ENCODE assay signal across 9 cellular contexts in the genomic region with DNA sequence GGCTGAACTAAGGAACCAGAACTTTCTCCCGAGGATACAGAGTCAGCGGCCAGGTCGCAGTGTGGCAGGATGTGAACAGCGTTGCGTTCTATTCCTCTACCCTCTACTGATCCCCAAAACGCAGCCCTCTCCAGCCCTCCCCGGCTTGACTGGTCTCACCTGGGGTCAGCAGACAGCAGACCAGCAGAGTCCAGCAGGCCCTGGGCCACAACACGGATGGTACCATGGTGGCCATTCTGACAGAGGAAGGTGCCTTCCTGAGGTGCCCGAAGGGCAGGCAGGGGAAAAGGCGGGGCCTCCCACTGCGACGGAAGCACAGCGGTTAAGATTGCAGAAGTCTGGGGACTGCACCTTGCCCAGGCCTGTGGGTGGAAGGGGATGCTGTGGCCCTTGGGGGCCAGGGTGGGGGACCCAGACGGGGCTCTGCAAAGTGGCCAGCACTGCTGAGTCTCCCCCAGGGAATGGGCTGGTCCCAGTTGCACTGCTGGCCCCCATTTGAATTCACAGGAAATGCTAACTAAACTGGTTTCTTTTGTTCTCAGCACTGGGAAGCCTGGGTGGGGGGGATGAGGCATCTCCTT. TPM values are rescaled to one million over a fixed set of nuclear protein-coding genes. Genes with fewer than 3 reads are reported as not detected.
DNase-seq lines count a peak whose midpoint lies in the region; ATAC-seq and TF ChIP-seq lines count a peak whose summit lies in the region.
"Had no signal": no experiment of that assay in that cellular context is flagged by ENCODE, and none has a peak within 500 bp of the region (broad histone marks: within the 10 kb centered on the region; RNA-seq: fewer than 3 reads in every experiment).

Gene ICAM3 (minus strand): TSS at position 245 of the 581 bp plus-strand sequence. CDS start 10 bp downstream, at position 235.

- H3K36me3 ChIP-seq in OCI-LY7 (ENCODE audit: insufficient read depth, low read length) (no peaks in the 10 kb centered on the region), prostate gland (no peaks in the 10 kb centered on the region)
- peaks cover 0 to 19% (median 0%) of the 10 kb centered on the region in 3 experiments for H3K36me3 ChIP-seq in naive thymus-derived CD4-positive, alpha-beta T cell (ENCODE audit: control insufficient read depth in 2 of 3, insufficient read depth in 3 of 3, low read length in 3 of 3)

- CTCF ChIA-PET in OCI-LY7 (lab: Charles Lee; ENCODE audit: unreplicated experiment): no interaction called here
- CTCF ChIA-PET in naive thymus-derived CD4-positive, alpha-beta T cell (lab: Charles Lee): no interaction called here

- peaks cover 34% of the 10 kb centered on the region for H3K4me1 ChIP-seq in OCI-LY7 (ENCODE audit: insufficient read depth, low read length, poor library complexity, severe bottlenecking)
- peaks cover 17 to 25% of the 10 kb centered on the region in 2 donors for H3K4me1 ChIP-seq in naive thymus-derived CD4-positive, alpha-beta T cell (ENCODE audit: control insufficient read depth in 2 of 2, insufficient read depth in 2 of 2, low read length in 2 of 2)
- peaks cover 2% of the 10 kb centered on the region for H3K4me1 ChIP-seq in prostate gland (replicated peaks)

- H4K20me1 ChIP-seq in OCI-LY7 (ENCODE audit: insufficient read depth, low read length): no peaks in the 10 kb centered on the region

- WGBS in prostate gland: 69% methylated on average over 14 of the region's 14 CpGs

- ATAC-seq in naive thymus-derived CD4-positive, alpha-beta T cell: peak; percentile 96

- H3K9me2 ChIP-seq in OCI-LY7 (ENCODE audit: insufficient read depth, low read length): no peaks in the 10 kb centered on the region

- DNase-seq in SIG-M5 treated with dmso at 0.1 percent for 504 hours (lab: John Stamatoyannopoulos, UW; ENCODE audit: unreplicated experiment) (peak; percentile 46), SIG-M5 (lab: John Stamatoyannopoulos, UW) (no peak), OCI-LY7 (ENCODE audit: low spot score) (peak; percentile 82), NCI-H1694 treated with DMSO at 0.1 percent for 48 hours (lab: John Stamatoyannopoulos, UW) (no peak), prostate gland (ENCODE audit: low spot score) (no peak), NCI-H1048 (lab: John Stamatoyannopoulos, UW) (no peak)
- peak; percentile 88 for DNase-seq in activated effector memory CD4-positive, alpha-beta T cell treated with anti-CD3 and anti-CD28 coated beads, Interleukin-2, amount 50 U/mL, for 16 hours
- peak; percentile 47 to 73 (median 56) for DNase-seq in naive thymus-derived CD4-positive, alpha-beta T cell

- H3K27ac ChIP-seq in OCI-LY7 (ENCODE audit: low read depth, low read length, poor library complexity, severe bottlenecking) (peak within 1 kb of the TSS; percentile 52), prostate gland (no peak within 1 kb of the TSS)
- H3K27ac ChIP-seq in naive thymus-derived CD4-positive, alpha-beta T cell (ENCODE audit: low read depth, low read length): peak within 1 kb of the TSS; percentile 80
- H3K27ac ChIP-seq: 22Rv1 had no signal

- peak within 1 kb of the TSS; percentile 89 to 98 (median 96) for H3K27ac Mint-ChIP-seq in naive thymus-derived CD4-positive, alpha-beta T cell

- H3K27me3 ChIP-seq in naive thymus-derived CD4-positive, alpha-beta T cell (ENCODE audit: control insufficient read depth in 2 of 2, insufficient read depth in 2 of 2, low read length in 2 of 2): no peaks in the 10 kb centered on the region
- H3K27me3 ChIP-seq in prostate gland (replicated peaks; ENCODE audit: insufficient read depth): no peaks in the 10 kb centered on the region

- POLR2A ChIA-PET in OCI-LY7 (lab: Charles Lee): no interaction called here
- POLR2A ChIA-PET in naive thymus-derived CD4-positive, alpha-beta T cell (lab: Charles Lee): no interaction called here

- H3K4me1 Mint-ChIP-seq in naive thymus-derived CD4-positive, alpha-beta T cell: peaks cover 11 to 46% (median 30%) of the 10 kb centered on the region in 7 donors

- H3K4me3 ChIP-seq in OCI-LY7 (ENCODE audit: low read depth, low read length, poor library complexity, severe bottlenecking) (peak within 1 kb of the TSS; percentile 70), prostate gland (no peak within 1 kb of the TSS)
- peak within 1 kb of the TSS; percentile 57 for H3K4me3 ChIP-seq in naive thymus-derived CD4-positive, alpha-beta T cell (ENCODE audit: low read length)

- no peak for TF ChIP-seq POLR2A in prostate gland (IDR thresholded peaks at IDR 0.05)

- peaks cover 0 to 6% (median 0%) of the 10 kb centered on the region in 5 donors for H3K36me3 Mint-ChIP-seq in naive thymus-derived CD4-positive, alpha-beta T cell

- no peaks in the 10 kb centered on the region for H3K9me3 Mint-ChIP-seq in naive thymus-derived CD4-positive, alpha-beta T cell

- H3K4me2 ChIP-seq in OCI-LY7 (ENCODE audit: low read length): peak within 1 kb of the TSS; percentile 82

- no peaks in the 10 kb centered on the region for H3K79me2 ChIP-seq in OCI-LY7 (ENCODE audit: insufficient read depth, low read depth, low read length)

- no peaks in the 10 kb centered on the region for H3K27me3 Mint-ChIP-seq in naive thymus-derived CD4-positive, alpha-beta T cell

- TF ChIP-seq CTCF in OCI-LY7 (conservative IDR thresholded peaks at IDR 0.05; ENCODE audit: low read length): no peak
- no peak for TF ChIP-seq CTCF in prostate gland (IDR thresholded peaks at IDR 0.05)

- intact Hi-C loops in OCI-LY7 (cut with micrococcal nuclease; ENCODE audit: unreplicated experiment): loop anchor here (10.0 kb wide), 1 partner anchor 225 kb away; the partner anchor contains the start of genes CDKN2D and KRI1
- intact Hi-C loops in naive thymus-derived CD4-positive, alpha-beta T cell (cut with micrococcal nuclease): loop anchor here in 1 of 2 donors (1.0 kb wide), 1 partner anchor 70 kb away; no protein-coding TSS in a partner anchor
- intact Hi-C loops in prostate gland (cut with DNase I): no loop called here

- peak within 1 kb of the TSS; percentile 92 for H2AFZ ChIP-seq in OCI-LY7 (ENCODE audit: low read length)

- H3K4me3 Mint-ChIP-seq in naive thymus-derived CD4-positive, alpha-beta T cell: peak within 1 kb of the TSS; percentile 93 to 100 (median 98)

- BruUV-seq in OCI-LY7 (replicated peaks; lab: Mats Ljungman, UMichigan): no TSS peak

- H3K9me3 ChIP-seq in OCI-LY7 (ENCODE audit: low read length) (no peaks in the 10 kb centered on the region), prostate gland (no peaks in the 10 kb centered on the region)
- no peaks in the 10 kb centered on the region for H3K9me3 ChIP-seq in naive thymus-derived CD4-positive, alpha-beta T cell (ENCODE audit: control insufficient read depth in 2 of 3, low read length in 3 of 3)

RNA-seq across cellular contexts. Expression of gene ICAM3, which starts in this region (rescaled TPM):
- total RNA-seq in OCI-LY7 (2014; rRNA removed; shearing (Covaris generic)): 63.7 and 66.0 TPM in 2 replicates
- total RNA-seq in OCI-LY7 (2022) (76.4 and 82.0 TPM in 2 replicates), prostate gland (1 to 10 TPM; 6.4 to 6.5 TPM)
- total RNA-seq in naive thymus-derived CD4-positive, alpha-beta T cell: 100 to 1,000 TPM; 165 to 202 (median 189) TPM
- polyA plus RNA-seq in naive thymus-derived CD4-positive, alpha-beta T cell: 100 to 1,000 TPM; 229 to 244 TPM

Comparison
In these comparisons a context has a peak if more than half of its experiments do, and no peak if none do; other contexts are left out.
1. RNA of gene ICAM3 (total RNA-seq): 165 to 202 TPM in naive thymus-derived CD4-positive, alpha-beta T cell and 63.7 to 82.0 TPM in OCI-LY7; 6.4 to 6.5 TPM in prostate gland; every median in the first group is over 4 times any median in the second.
2. DNase-seq: peak in SIG-M5 treated with dmso at 0.1 percent for 504 hours (single experiment), OCI-LY7 (single experiment), activated effector memory CD4-positive, alpha-beta T cell treated with anti-CD3 and anti-CD28 coated beads, Interleukin-2, amount 50 U/mL, for 16 hours (single experiment) and naive thymus-derived CD4-positive, alpha-beta T cell (9 of 9); none in SIG-M5 (single experiment), NCI-H1694 treated with DMSO at 0.1 percent for 48 hours (single experiment), prostate gland (single experiment) and NCI-H1048 (single experiment).
3. H3K27ac ChIP-seq: peak in OCI-LY7 (single experiment) and naive thymus-derived CD4-positive, alpha-beta T cell (single experiment); none in prostate gland (0 of 2).
4. H3K4me3 ChIP-seq: peak in OCI-LY7 (single experiment) and naive thymus-derived CD4-positive, alpha-beta T cell (single experiment); none in prostate gland (0 of 2).